Comparison of ENCODE assay signal across 1 cellular context in the genomic region with DNA sequence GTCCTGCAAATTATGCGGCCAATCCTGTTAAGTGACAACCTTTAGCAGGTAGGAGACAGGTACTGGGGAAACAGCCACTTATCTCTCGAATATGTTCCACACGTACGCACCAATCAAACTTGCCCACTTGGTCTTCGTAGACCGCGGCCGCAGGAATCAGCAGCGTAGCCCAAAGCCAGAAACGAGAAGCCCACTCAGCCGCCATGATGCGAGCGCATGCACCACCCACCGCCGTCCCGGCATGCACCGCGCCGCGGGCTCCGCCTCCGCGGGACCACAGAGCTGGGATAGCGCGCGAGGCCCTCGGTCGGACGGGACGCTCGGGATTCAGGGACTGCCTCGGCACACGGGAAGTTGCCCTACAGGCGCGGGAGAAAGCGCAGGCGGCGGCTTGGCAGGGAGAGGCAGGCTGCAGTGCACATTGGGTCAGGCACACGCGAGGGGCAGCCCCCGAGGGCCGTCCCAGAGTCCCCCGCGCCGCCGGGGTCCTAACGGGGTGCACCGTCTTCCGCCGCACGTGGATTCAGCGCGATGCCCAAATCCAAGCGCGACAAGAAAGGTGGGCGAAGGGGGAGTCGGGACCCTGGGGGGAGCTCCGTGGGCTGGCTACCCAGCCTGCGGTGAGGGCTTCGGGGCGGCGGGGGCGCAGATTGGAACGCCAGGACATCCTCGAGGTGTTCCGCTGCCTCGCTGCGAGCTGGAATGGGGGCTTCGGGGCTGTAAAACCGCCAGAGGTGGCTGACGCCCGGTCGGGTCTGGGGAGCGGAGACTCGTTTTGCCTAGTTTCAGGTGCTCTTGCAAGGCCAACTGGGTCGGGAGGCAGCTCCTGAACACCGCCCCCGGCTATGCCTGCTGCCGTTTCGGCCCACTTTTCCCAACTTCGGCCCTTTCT.
TF ChIP-seq lines count a peak whose summit lies in the region.

Gene EMC1, minus strand, starts transcription at position 220 of the 892 bp plus-strand sequence. Its CDS starts 15 bp downstream, at position 205.
Gene MRTO4, plus strand, starts transcription at position 501 of the 892 bp plus-strand sequence. Its CDS starts 31 bp downstream, at position 532.

TF ChIP-seq in H1, 55 proteins besides CTCF, POLR2A, EP300 and RAD21 (continues in another document):
- TF ChIP-seq BRCA1 (IDR thresholded peaks at IDR 0.05; ENCODE audit: low read depth, low read length) (peak; percentile 46; the same call in 1 of the 2 replicates), JUN (IDR thresholded peaks at IDR 0.05; ENCODE audit: low read depth, low read length) (no peak), POLR2AphosphoS5 (IDR thresholded peaks at IDR 0.05; ENCODE audit: low read depth, low read length) (peak; percentile 97), KDM5A (IDR thresholded peaks at IDR 0.05; ENCODE audit: low read length) (peak; percentile 94), SP2 (IDR thresholded peaks at IDR 0.05; ENCODE audit: low read length) (no peak), CTBP2 (IDR thresholded peaks at IDR 0.05; ENCODE audit: borderline replicate concordance, insufficient read depth, insufficient read length, low read length) (peak; percentile 53), YY1 (IDR thresholded peaks at IDR 0.05; ENCODE audit: low read depth, low read length) (peak; percentile 96), TCF12 (IDR thresholded peaks at IDR 0.05; ENCODE audit: low read depth, low read length) (0 out of 2 replicates have a peak, but pooled peaks have one; percentile 4), HDAC2 (IDR thresholded peaks at IDR 0.05; ENCODE audit: borderline replicate concordance in 1 of 2, low read depth in 2 of 2, low read length in 2 of 2) (peak; percentile 13 to 71; a peak in 1 of 4 replicates), CHD1 (IDR thresholded peaks at IDR 0.05; ENCODE audit: low read depth, low read length) (no peak), PHF8 (conservative IDR thresholded peaks at IDR 0.05; ENCODE audit: low read depth, low read length) (peak; percentile 96), SP1 (IDR thresholded peaks at IDR 0.05; ENCODE audit: low read depth, low read length) (no peak), HDAC6 (IDR thresholded peaks at IDR 0.05; ENCODE audit: low read depth, low read length) (no peak), TEAD4 (IDR thresholded peaks at IDR 0.05; ENCODE audit: low read depth, low read length) (0 out of 2 replicates have a peak, but pooled peaks have one; percentile 13), SRF (IDR thresholded peaks at IDR 0.05; ENCODE audit: low read depth, low read length) (no peak), CBX8 (IDR thresholded peaks at IDR 0.05; ENCODE audit: borderline replicate concordance, low read depth, low read length) (no peak), NANOG (IDR thresholded peaks at IDR 0.05; ENCODE audit: insufficient read depth, low read depth, low read length, poor library complexity, severe bottlenecking) (no peak), KDM4A (IDR thresholded peaks at IDR 0.05; ENCODE audit: low read depth, low read length, severe bottlenecking) (peak; percentile 68), E2F6 (IDR thresholded peaks at IDR 0.05) (peak; percentile 88), SIN3A (conservative IDR thresholded peaks at IDR 0.05 in 1 of 2, IDR thresholded peaks at IDR 0.05 in 1 of 2; ENCODE audit: low read depth in 1 of 2, low read length in 2 of 2) (peak; percentile 19 to 88; a peak in 3 of 4 replicates), CBX5 (IDR thresholded peaks at IDR 0.05; ENCODE audit: low read depth, low read length) (no peak), MAFK (IDR thresholded peaks at IDR 0.05; ENCODE audit: low read depth, low read length) (no peak), SP4 (IDR thresholded peaks at IDR 0.05; ENCODE audit: low read length) (peak; percentile 93), KDM1A (IDR thresholded peaks at IDR 0.05; ENCODE audit: borderline replicate concordance, low read length) (no peak), GABPA (IDR thresholded peaks at IDR 0.05; ENCODE audit: borderline replicate concordance, insufficient read depth, low read length) (no peak), SAP30 (IDR thresholded peaks at IDR 0.05; ENCODE audit: insufficient read depth, insufficient replicate concordance, low read length) (peak; percentile 53), SIRT6 (IDR thresholded peaks at IDR 0.05; ENCODE audit: low read length) (no peak), TAF7 (optimal IDR thresholded peaks at IDR 0.05; ENCODE audit: borderline replicate concordance, low read depth, low read length) (peak; percentile 80), TAF1 (IDR thresholded peaks at IDR 0.05; ENCODE audit: low read depth, low read length) (peak; percentile 97), BCL11A (IDR thresholded peaks at IDR 0.05; ENCODE audit: low read depth in 2 of 2, low read length in 2 of 2) (no peak), JUND (IDR thresholded peaks at IDR 0.05; ENCODE audit: low read length) (0 out of 2 replicates have a peak, but pooled peaks have one; percentile 8), RFX5 (IDR thresholded peaks at IDR 0.05; ENCODE audit: borderline replicate concordance, low read depth, low read length) (no peak), GTF2F1 (IDR thresholded peaks at IDR 0.05; ENCODE audit: borderline replicate concordance, low read depth, low read length) (no peak), SUZ12 (IDR thresholded peaks at IDR 0.05; ENCODE audit: low read length) (no peak), BACH1 (IDR thresholded peaks at IDR 0.05; ENCODE audit: low read length) (no peak), EZH2 (IDR thresholded peaks at IDR 0.05; ENCODE audit: low read depth, low read length, severe bottlenecking) (no peak), NRF1 (IDR thresholded peaks at IDR 0.05; ENCODE audit: low read depth, low read length) (no peak), SIX5 (IDR thresholded peaks at IDR 0.05; ENCODE audit: low read depth, low read length) (no peak), ASH2L (IDR thresholded peaks at IDR 0.05; ENCODE audit: low read length) (peak; percentile 41), FOSL1 (IDR thresholded peaks at IDR 0.05; ENCODE audit: insufficient read depth, low read depth, low read length) (no peak), TBP (IDR thresholded peaks at IDR 0.05; ENCODE audit: low read depth, low read length) (peak; percentile 91), CHD2 (IDR thresholded peaks at IDR 0.05; ENCODE audit: low read length) (peak; percentile 79), RBBP5 (IDR thresholded peaks at IDR 0.05; ENCODE audit: borderline replicate concordance, low read depth, low read length) (peak; percentile 38; the same call in 1 of the 2 replicates), RNF2 (IDR thresholded peaks at IDR 0.05; ENCODE audit: borderline replicate concordance, low read depth, low read length, missing control alignments, poor library complexity, severe bottlenecking) (peak; percentile 59), ZNF274 (IDR thresholded peaks at IDR 0.05; ENCODE audit: borderline replicate concordance, extremely low read depth, low read length) (no peak), CEBPB (IDR thresholded peaks at IDR 0.05; ENCODE audit: low read depth, low read length) (no peak), EGR1 (IDR thresholded peaks at IDR 0.05; ENCODE audit: borderline replicate concordance, low read depth, low read length) (no peak), CREB1 (IDR thresholded peaks at IDR 0.05) (peak; percentile 72; the same call in 1 of the 2 replicates)
- TF ChIP-seq, protein P1, sequence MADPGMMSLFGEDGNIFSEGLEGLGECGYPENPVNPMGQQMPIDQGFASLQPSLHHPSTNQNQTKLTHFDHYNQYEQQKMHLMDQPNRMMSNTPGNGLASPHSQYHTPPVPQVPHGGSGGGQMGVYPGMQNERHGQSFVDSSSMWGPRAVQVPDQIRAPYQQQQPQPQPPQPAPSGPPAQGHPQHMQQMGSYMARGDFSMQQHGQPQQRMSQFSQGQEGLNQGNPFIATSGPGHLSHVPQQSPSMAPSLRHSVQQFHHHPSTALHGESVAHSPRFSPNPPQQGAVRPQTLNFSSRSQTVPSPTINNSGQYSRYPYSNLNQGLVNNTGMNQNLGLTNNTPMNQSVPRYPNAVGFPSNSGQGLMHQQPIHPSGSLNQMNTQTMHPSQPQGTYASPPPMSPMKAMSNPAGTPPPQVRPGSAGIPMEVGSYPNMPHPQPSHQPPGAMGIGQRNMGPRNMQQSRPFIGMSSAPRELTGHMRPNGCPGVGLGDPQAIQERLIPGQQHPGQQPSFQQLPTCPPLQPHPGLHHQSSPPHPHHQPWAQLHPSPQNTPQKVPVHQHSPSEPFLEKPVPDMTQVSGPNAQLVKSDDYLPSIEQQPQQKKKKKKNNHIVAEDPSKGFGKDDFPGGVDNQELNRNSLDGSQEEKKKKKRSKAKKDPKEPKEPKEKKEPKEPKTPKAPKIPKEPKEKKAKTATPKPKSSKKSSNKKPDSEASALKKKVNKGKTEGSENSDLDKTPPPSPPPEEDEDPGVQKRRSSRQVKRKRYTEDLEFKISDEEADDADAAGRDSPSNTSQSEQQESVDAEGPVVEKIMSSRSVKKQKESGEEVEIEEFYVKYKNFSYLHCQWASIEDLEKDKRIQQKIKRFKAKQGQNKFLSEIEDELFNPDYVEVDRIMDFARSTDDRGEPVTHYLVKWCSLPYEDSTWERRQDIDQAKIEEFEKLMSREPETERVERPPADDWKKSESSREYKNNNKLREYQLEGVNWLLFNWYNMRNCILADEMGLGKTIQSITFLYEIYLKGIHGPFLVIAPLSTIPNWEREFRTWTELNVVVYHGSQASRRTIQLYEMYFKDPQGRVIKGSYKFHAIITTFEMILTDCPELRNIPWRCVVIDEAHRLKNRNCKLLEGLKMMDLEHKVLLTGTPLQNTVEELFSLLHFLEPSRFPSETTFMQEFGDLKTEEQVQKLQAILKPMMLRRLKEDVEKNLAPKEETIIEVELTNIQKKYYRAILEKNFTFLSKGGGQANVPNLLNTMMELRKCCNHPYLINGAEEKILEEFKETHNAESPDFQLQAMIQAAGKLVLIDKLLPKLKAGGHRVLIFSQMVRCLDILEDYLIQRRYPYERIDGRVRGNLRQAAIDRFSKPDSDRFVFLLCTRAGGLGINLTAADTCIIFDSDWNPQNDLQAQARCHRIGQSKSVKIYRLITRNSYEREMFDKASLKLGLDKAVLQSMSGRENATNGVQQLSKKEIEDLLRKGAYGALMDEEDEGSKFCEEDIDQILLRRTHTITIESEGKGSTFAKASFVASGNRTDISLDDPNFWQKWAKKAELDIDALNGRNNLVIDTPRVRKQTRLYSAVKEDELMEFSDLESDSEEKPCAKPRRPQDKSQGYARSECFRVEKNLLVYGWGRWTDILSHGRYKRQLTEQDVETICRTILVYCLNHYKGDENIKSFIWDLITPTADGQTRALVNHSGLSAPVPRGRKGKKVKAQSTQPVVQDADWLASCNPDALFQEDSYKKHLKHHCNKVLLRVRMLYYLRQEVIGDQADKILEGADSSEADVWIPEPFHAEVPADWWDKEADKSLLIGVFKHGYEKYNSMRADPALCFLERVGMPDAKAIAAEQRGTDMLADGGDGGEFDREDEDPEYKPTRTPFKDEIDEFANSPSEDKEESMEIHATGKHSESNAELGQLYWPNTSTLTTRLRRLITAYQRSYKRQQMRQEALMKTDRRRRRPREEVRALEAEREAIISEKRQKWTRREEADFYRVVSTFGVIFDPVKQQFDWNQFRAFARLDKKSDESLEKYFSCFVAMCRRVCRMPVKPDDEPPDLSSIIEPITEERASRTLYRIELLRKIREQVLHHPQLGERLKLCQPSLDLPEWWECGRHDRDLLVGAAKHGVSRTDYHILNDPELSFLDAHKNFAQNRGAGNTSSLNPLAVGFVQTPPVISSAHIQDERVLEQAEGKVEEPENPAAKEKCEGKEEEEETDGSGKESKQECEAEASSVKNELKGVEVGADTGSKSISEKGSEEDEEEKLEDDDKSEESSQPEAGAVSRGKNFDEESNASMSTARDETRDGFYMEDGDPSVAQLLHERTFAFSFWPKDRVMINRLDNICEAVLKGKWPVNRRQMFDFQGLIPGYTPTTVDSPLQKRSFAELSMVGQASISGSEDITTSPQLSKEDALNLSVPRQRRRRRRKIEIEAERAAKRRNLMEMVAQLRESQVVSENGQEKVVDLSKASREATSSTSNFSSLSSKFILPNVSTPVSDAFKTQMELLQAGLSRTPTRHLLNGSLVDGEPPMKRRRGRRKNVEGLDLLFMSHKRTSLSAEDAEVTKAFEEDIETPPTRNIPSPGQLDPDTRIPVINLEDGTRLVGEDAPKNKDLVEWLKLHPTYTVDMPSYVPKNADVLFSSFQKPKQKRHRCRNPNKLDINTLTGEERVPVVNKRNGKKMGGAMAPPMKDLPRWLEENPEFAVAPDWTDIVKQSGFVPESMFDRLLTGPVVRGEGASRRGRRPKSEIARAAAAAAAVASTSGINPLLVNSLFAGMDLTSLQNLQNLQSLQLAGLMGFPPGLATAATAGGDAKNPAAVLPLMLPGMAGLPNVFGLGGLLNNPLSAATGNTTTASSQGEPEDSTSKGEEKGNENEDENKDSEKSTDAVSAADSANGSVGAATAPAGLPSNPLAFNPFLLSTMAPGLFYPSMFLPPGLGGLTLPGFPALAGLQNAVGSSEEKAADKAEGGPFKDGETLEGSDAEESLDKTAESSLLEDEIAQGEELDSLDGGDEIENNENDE (IDR thresholded peaks at IDR 0.05; ENCODE audit: insufficient replicate concordance, low read length) = no peak
- TF ChIP-seq, protein P2, sequence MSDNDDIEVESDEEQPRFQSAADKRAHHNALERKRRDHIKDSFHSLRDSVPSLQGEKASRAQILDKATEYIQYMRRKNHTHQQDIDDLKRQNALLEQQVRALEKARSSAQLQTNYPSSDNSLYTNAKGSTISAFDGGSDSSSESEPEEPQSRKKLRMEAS (IDR thresholded peaks at IDR 0.05) = peak; percentile 97
- TF ChIP-seq, protein P3, sequence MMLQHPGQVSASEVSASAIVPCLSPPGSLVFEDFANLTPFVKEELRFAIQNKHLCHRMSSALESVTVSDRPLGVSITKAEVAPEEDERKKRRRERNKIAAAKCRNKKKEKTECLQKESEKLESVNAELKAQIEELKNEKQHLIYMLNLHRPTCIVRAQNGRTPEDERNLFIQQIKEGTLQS (IDR thresholded peaks at IDR 0.05; ENCODE audit: insufficient read depth, low read depth, low read length) = no peak
- TF ChIP-seq, protein P4, sequence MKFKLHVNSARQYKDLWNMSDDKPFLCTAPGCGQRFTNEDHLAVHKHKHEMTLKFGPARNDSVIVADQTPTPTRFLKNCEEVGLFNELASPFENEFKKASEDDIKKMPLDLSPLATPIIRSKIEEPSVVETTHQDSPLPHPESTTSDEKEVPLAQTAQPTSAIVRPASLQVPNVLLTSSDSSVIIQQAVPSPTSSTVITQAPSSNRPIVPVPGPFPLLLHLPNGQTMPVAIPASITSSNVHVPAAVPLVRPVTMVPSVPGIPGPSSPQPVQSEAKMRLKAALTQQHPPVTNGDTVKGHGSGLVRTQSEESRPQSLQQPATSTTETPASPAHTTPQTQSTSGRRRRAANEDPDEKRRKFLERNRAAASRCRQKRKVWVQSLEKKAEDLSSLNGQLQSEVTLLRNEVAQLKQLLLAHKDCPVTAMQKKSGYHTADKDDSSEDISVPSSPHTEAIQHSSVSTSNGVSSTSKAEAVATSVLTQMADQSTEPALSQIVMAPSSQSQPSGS (IDR thresholded peaks at IDR 0.05; ENCODE audit: low read length) = no peak
- TF ChIP-seq, protein P5, sequence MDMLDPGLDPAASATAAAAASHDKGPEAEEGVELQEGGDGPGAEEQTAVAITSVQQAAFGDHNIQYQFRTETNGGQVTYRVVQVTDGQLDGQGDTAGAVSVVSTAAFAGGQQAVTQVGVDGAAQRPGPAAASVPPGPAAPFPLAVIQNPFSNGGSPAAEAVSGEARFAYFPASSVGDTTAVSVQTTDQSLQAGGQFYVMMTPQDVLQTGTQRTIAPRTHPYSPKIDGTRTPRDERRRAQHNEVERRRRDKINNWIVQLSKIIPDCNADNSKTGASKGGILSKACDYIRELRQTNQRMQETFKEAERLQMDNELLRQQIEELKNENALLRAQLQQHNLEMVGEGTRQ (IDR thresholded peaks at IDR 0.05; ENCODE audit: low read length) = no peak
